In the genomic region with DNA sequence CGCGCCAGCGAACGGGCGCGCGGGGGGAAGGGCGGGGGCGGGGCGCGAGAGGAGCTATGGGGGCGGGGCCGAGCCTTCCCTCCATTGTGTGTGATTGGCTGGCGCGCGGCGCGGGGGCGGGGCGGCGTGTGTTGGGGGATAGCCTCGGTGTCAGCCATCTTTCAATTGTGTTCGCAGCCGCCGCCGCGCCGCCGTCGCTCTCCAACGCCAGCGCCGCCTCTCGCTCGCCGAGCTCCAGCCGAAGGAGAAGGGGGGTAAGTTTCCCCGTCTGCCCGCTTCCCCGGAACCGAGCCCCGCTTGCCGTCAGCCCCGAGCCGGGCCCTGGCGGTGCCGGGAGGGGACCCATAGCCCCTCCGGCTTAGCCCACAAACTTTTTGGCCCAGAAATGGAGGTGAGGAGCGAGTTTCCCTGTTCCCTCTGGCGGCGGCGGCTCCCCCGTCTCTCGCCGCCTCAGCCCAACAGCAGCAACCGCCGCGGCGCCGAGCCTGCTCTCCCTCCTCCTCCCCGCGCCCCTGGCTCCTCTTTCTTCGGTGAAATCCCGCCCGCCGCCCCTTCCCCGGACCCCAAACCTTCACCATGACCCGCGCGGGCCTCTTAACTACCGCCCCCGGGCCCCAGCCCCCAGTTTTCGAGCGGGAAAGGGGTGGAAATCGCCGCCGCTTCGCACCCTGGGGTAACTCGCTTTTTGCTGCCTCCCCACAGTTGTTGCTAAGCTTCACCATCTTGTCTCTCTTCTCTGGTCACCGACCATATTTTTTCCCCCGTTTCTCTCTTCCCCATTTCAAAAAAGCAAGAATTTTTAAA, we compare ENCODE assay signal across 8 cellular contexts. TPM values are rescaled to one million over a fixed set of nuclear protein-coding genes. Genes with fewer than 3 reads are reported as not detected.
A peak's percentile ranks its signal among the peaks of the same experiment; 100 is the strongest.
DNase-seq lines count a peak whose midpoint lies in the region; TF ChIP-seq lines count a peak whose summit lies in the region.

Gene H3-3A, plus strand, starts transcription at position 159 of the 804 bp plus-strand sequence. CDS start 1,636 bp downstream, outside the sequence.

- peak; percentile 89 for DNase-seq in CMK (ENCODE audit: low read depth)
- DNase-seq in GM20000 (ENCODE audit: low spot score), result peak; percentile 98
- peak; percentile 96 for DNase-seq in HT-29 (ENCODE audit: low spot score)
- peak; percentile 94 for DNase-seq in NK-92 treated with Interleukin-12 subunit alpha and Interleukin-12 subunit beta, amount 100 ng/mL, for 24 hours (lab: John Stamatoyannopoulos, UW)
- DNase-seq in activated CD8-positive, alpha-beta memory T cell treated with anti-CD3 and anti-CD28 coated beads for 24 hours, result peak; percentile 99
- DNase-seq in effector CD4-positive, alpha-beta T cell, result peak; percentile 97
- peak; percentile 96 for DNase-seq in medulla oblongata (ENCODE audit: extremely low spot score)
- peak; percentile 99 for DNase-seq in stimulated activated CD8-positive, alpha-beta memory T cell treated with anti-CD3 and anti-CD28 coated beads, Interleukin-12 subunit alpha, Interleukin-12 subunit beta, amount 100 ng/mL, for 1 hour (ENCODE audit: low read depth)

- no peak for TF ChIP-seq CTCF in GM20000 (IDR thresholded peaks at IDR 0.05; ENCODE audit: extremely low read depth, missing control alignments)

RNA-seq across cellular contexts. Expression of gene H3-3A, which starts in this region (rescaled TPM):
- total RNA-seq in HT-29 (2014; rRNA removed; shearing (Covaris generic)), result 275 and 298 TPM in 2 replicates

Comparison
In these comparisons a context has a peak if more than half of its experiments do, and no peak if none do; other contexts are left out.
1. Peak in every context shown above with its lines: DNase-seq.